In genomic region chr16:81313731-81314602, GRCh38 we compare ENCODE assay signal across 9 cellular contexts. TPM values are rescaled to one million over a fixed set of nuclear protein-coding genes. Genes with fewer than 3 reads are reported as not detected.
A peak's percentile ranks its signal among the peaks of the same experiment; 100 is the strongest.
DNase-seq lines count a peak whose midpoint lies in the region; FAIRE-seq and TF ChIP-seq lines count a peak whose summit lies in the region.
"Had no signal": no experiment of that assay in that cellular context is flagged by ENCODE, and none has a peak within 500 bp of the region (broad histone marks: within the 10 kb centered on the region; RNA-seq: fewer than 3 reads in every experiment).

No MANE protein-coding gene starts in this region.

- peaks cover 0 to 8% (median 0%) of the 10 kb centered on the region in 4 experiments; a peak in 2 of 8 replicates for H3K36me3 ChIP-seq in H1 (ENCODE audit: control insufficient read depth in 2 of 4, insufficient read depth in 4 of 4, low read length in 3 of 4)
- H3K36me3 ChIP-seq in neural cell (ENCODE audit: insufficient read depth, low read length) = no peaks in the 10 kb centered on the region

- peaks cover 4% of the 10 kb centered on the region for H3F3A ChIP-seq in neural cell (ENCODE audit: insufficient read depth, low read length, poor library complexity, severe bottlenecking)

- no peak overlapping the region for H3K14ac ChIP-seq in H1 (ENCODE audit: insufficient read length)

- WGBS in H1 (ENCODE audit: extremely low coverage in 1 of 2, insufficient coverage in 1 of 2, insufficient read length in 1 of 2, insufficient replicate concordance in 2 of 2, low coverage in 1 of 2, low lambda C conversion rate in 2 of 2, missing lambda C conversion rate in 1 of 2), 2 experiments = 4% methylated on average over 16 of the region's 16 CpGs; no CpG with 5 or more reads in 1 of the 2 experiments

- TF ChIP-seq POLR2A in H1 (IDR thresholded peaks at IDR 0.05; ENCODE audit: control extremely low read depth in 1 of 2, low read depth in 2 of 2, low read length in 2 of 2) = peak; percentile 16 to 85

- H3K9ac ChIP-seq in H1 (replicated peaks in 1 of 4; ENCODE audit: extremely low read depth in 1 of 4, low read depth in 3 of 4, low read length in 3 of 4) (peak overlapping the region; percentile 85 to 98 (median 90)), neural cell (ENCODE audit: low read length) (peak overlapping the region; percentile 81)

- H3K4me3 ChIP-seq in GM12864 (ENCODE audit: low read depth, low read length) = peak overlapping the region; percentile 86
- H3K4me3 ChIP-seq in H1 (ENCODE audit: extremely low read depth in 1 of 4, insufficient read depth in 2 of 4, low read depth in 3 of 4, low read length in 4 of 4) = peak overlapping the region; percentile 94 to 98 (median 94)
- H3K4me3 ChIP-seq in neural cell (ENCODE audit: low read length) = peak overlapping the region; percentile 81

- peak overlapping the region; percentile 81 for H3K18ac ChIP-seq in H1 (ENCODE audit: extremely low read depth, low read length)

- peak overlapping the region; percentile 96 for H2AK5ac ChIP-seq in H1 (ENCODE audit: low read depth, low read length)

- TF ChIP-seq RAD21 in H1 (IDR thresholded peaks at IDR 0.05 in 1 of 2, conservative IDR thresholded peaks at IDR 0.05 in 1 of 2; ENCODE audit: low read depth in 2 of 2, low read length in 2 of 2) = no peak
- TF ChIP-seq RAD21 in neural cell (conservative IDR thresholded peaks at IDR 0.05) = no peak

- peak overlapping the region; percentile 97 for H2BK5ac ChIP-seq in H1 (ENCODE audit: low read depth, low read length)

- peak overlapping the region; percentile 95; the same call in 1 of the 2 replicates for H2BK12ac ChIP-seq in H1 (ENCODE audit: low read depth, low read length)

- TF ChIP-seq EP300 in H1 (IDR thresholded peaks at IDR 0.05; ENCODE audit: borderline replicate concordance in 1 of 2, low read depth in 2 of 2, low read length in 2 of 2) (no peak), neural cell (conservative IDR thresholded peaks at IDR 0.05; ENCODE audit: poor library complexity, severe bottlenecking) (no peak)

- no peak overlapping the region for H3K56ac ChIP-seq in H1 (replicated peaks; ENCODE audit: insufficient read length, low read depth, low read length)

- H3K9me2 ChIP-seq in neural cell (ENCODE audit: insufficient read depth, low read length) = no peaks in the 10 kb centered on the region

- H3K27ac ChIP-seq in H1 (ENCODE audit: low read depth, low read length) (peak overlapping the region; percentile 84), neural cell (ENCODE audit: low read length) (peak overlapping the region; percentile 91)

- H2BK120ac ChIP-seq in H1 (replicated peaks; ENCODE audit: low read depth, low read length) = no peak overlapping the region

- H3K4me2 ChIP-seq in H1 (ENCODE audit: insufficient read depth in 1 of 2, low read depth in 2 of 2, low read length in 2 of 2) (peak overlapping the region; percentile 88 to 99), neural cell (ENCODE audit: low read length) (peak overlapping the region; percentile 95)

- H4K20me1 ChIP-seq in H1 (replicated peaks in 1 of 2; ENCODE audit: control insufficient read depth in 1 of 2, insufficient read depth in 2 of 2, low read length in 2 of 2) = peaks cover 5 to 10% of the 10 kb centered on the region in 2 experiments
- no peaks in the 10 kb centered on the region for H4K20me1 ChIP-seq in neural cell (ENCODE audit: insufficient read depth)

- no peak for DNase-seq in GM12864 (ENCODE audit: low read depth)
- DNase-seq in OCI-M1 (lab: John Stamatoyannopoulos, UW) = peak; percentile 27
- peak; percentile 48 to 58 for DNase-seq in H1 (ENCODE audit: low read depth in 1 of 2, low spot score in 2 of 2)
- DNase-seq in NCI-H2171 (lab: John Stamatoyannopoulos, UW) = no peak
- DNase-seq in kidney glomerular epithelial cell (lab: John Stamatoyannopoulos, UW) = no peak
- no peak for DNase-seq in globus pallidus (ENCODE audit: low spot score)
- DNase-seq in NCI-H2029 treated with DMSO at 0.1 percent for 48 hours (lab: John Stamatoyannopoulos, UW) = no peak

- H3K79me2 ChIP-seq in H1 (ENCODE audit: control insufficient read depth in 1 of 2, insufficient read depth in 2 of 2, low read length in 2 of 2) (peaks cover 12 to 71% of the 10 kb centered on the region in 2 experiments), neural cell (replicated peaks; ENCODE audit: insufficient read depth, low read length) (peaks cover 30% of the 10 kb centered on the region)

- H4K8ac ChIP-seq in H1 (ENCODE audit: extremely low read depth, insufficient read depth, low read length) = peak overlapping the region; percentile 81; the same call in 1 of the 2 replicates

- peak overlapping the region; percentile 62; the same call in 1 of the 2 replicates for H2BK20ac ChIP-seq in H1 (ENCODE audit: low read length)

- no peak overlapping the region for H2AFZ ChIP-seq in H1 (ENCODE audit: low read length)
- H2AFZ ChIP-seq in neural cell (ENCODE audit: low read depth, low read length) = peak overlapping the region; percentile 47

- H4K91ac ChIP-seq in H1 (replicated peaks; ENCODE audit: insufficient read length, low read length) = peak overlapping the region; percentile 1

- H4K5ac ChIP-seq in H1 (ENCODE audit: insufficient read length, low read depth, low read length) = peak overlapping the region; percentile 76

- H3K9me3 ChIP-seq in H1 (ENCODE audit: insufficient read depth in 2 of 2, low read depth in 1 of 2, low read length in 1 of 2) (no peaks in the 10 kb centered on the region), neural cell (ENCODE audit: low read length) (no peaks in the 10 kb centered on the region)

- peaks cover 19% of the 10 kb centered on the region for H3K23me2 ChIP-seq in H1 (ENCODE audit: low read depth, low read length)

- H3K4me1 ChIP-seq in H1 (replicated peaks in 1 of 4; ENCODE audit: control insufficient read depth in 3 of 4, insufficient read depth in 4 of 4, low read length in 3 of 4) = peaks cover 0 to 13% (median 6%) of the 10 kb centered on the region in 4 experiments; a peak in 4 of 7 replicates

- CTCF ChIA-PET in H1 (lab: Charles Lee; ENCODE audit: partially characterized antibody) = interaction anchor here (0.8 to 1.7 kb wide), 4 partner anchors 12 to 109 kb away, joined by 3 to 5 read pairs (median 4); no protein-coding TSS in a partner anchor

- TF ChIP-seq CTCF in GM12864 (IDR thresholded peaks at IDR 0.05; ENCODE audit: low read depth, low read length, missing control alignments) (no peak), H1 (IDR thresholded peaks at IDR 0.05; ENCODE audit: control extremely low read depth in 1 of 3, insufficient read depth in 1 of 3, low read depth in 1 of 3, low read length in 3 of 3) (no peak), neural cell (IDR thresholded peaks at IDR 0.05; ENCODE audit: poor library complexity, severe bottlenecking) (no peak)

- H3K79me1 ChIP-seq in H1 (ENCODE audit: low read depth, low read length) = peaks cover 6% of the 10 kb centered on the region; the same call in 1 of the 2 replicates

- no peak overlapping the region; the same call in 1 of the 2 replicates for H2BK15ac ChIP-seq in H1 (ENCODE audit: low read length)

- H3K27me3 ChIP-seq in H1 (replicated peaks in 1 of 4; ENCODE audit: control insufficient read depth in 3 of 4, extremely low read depth in 1 of 4, insufficient read depth in 3 of 4, low read length in 3 of 4) (no peaks in the 10 kb centered on the region), neural cell (ENCODE audit: insufficient read depth, low read depth, low read length) (no peaks in the 10 kb centered on the region)

- no peak overlapping the region for H3K23ac ChIP-seq in H1 (ENCODE audit: insufficient read length)

- peak overlapping the region; percentile 48 for H3K4ac ChIP-seq in H1 (replicated peaks; ENCODE audit: insufficient read length, low read depth, low read length)

- POLR2A ChIA-PET in H1 (lab: Charles Lee; ENCODE audit: partially characterized antibody) = interaction anchor here (0.6 to 2.5 kb wide), 38 partner anchors 9 to 465 kb away, joined by 3 to 23 read pairs (median 4); partner anchors contain the start of genes ATMIN, C16orf46 and PLCG2

- FAIRE-seq in H1 (lab: Jason Lieb, UNC) = peak; percentile 28
- FAIRE-seq: TTC549 had no signal

TF ChIP-seq in H1, 55 proteins besides CTCF, POLR2A, EP300 and RAD21 (continues in another document):
- TF ChIP-seq POLR2AphosphoS5 (IDR thresholded peaks at IDR 0.05; ENCODE audit: low read depth, low read length) = peak; percentile 79
- peak; percentile 54 for TF ChIP-seq BACH1 (IDR thresholded peaks at IDR 0.05; ENCODE audit: low read length)
- TF ChIP-seq POU5F1 (IDR thresholded peaks at IDR 0.05; ENCODE audit: low read depth, low read length) = no peak
- no peak for TF ChIP-seq EZH2 (IDR thresholded peaks at IDR 0.05; ENCODE audit: low read depth, low read length, severe bottlenecking)
- no peak for TF ChIP-seq SIRT6 (IDR thresholded peaks at IDR 0.05; ENCODE audit: low read length)

TF ChIP-seq in neural cell, 6 proteins besides CTCF, POLR2A, EP300 and RAD21 (continues in another document):
- TF ChIP-seq MXI1 (conservative IDR thresholded peaks at IDR 0.05; ENCODE audit: poor library complexity, severe bottlenecking) = peak; percentile 15

RNA-seq across cellular contexts. Expression of gene GAN, which starts 0.8 kb away (rescaled TPM):
- 23.9 and 25.6 TPM in 2 replicates for total RNA-seq in H1 (2021; fragmentation: NEBNext Ultra II Directional; extraction: Animal tissue kit (Norgen Biotek cat#: 25700))
- polyA plus RNA-seq in H1 (2011; rRNA removed) = 3.3 and 4.5 TPM in 2 replicates
- polyA plus RNA-seq in H1 (2011; cell fraction: cytosol; rRNA removed) = 4.0 TPM
- polyA plus RNA-seq in H1 (2011; cell fraction: nucleus; rRNA removed) = 4.5 TPM
- 3.1 to 4.3 TPM (median 3.5 TPM) in 4 replicates for polyA plus RNA-seq in H1 (2012, experiment 1 of 2)
- polyA plus RNA-seq in H1 (2012, experiment 2 of 2) = 0.39 TPM
- 8.6 TPM for polyA plus RNA-seq in H1 (2013, experiment 1 of 2)
- 7.1 TPM for polyA plus RNA-seq in H1 (2013, experiment 2 of 2)
- polyA minus RNA-seq in H1 (2011; rRNA and poly(A)+ RNA removed) = 30.6 and 41.7 TPM in 2 replicates
- 25.4 TPM for polyA minus RNA-seq in H1 (2011; cell fraction: cytosol; rRNA and poly(A)+ RNA removed)
- 23.5 TPM for polyA minus RNA-seq in H1 (2011; cell fraction: nucleus; rRNA and poly(A)+ RNA removed)
- 8.7 and 9.1 TPM in 2 replicates for polyA plus RNA-seq in neural cell
- 41.1 and 52.6 TPM in 2 replicates for polyA minus RNA-seq in neural cell

Comparison
In these comparisons a context has a peak if more than half of its experiments do, and no peak if none do; other contexts are left out.
1. DNase-seq: peak in OCI-M1 (single experiment) and H1 (2 of 2); none in GM12864 (single experiment), NCI-H2171 (single experiment), kidney glomerular epithelial cell (single experiment), globus pallidus (single experiment) and NCI-H2029 treated with DMSO at 0.1 percent for 48 hours (single experiment).
2. Peak in every context shown above with its lines, with median percentiles within 50 percentile points of each other: H3K4me3 ChIP-seq.